In the genomic region with DNA sequence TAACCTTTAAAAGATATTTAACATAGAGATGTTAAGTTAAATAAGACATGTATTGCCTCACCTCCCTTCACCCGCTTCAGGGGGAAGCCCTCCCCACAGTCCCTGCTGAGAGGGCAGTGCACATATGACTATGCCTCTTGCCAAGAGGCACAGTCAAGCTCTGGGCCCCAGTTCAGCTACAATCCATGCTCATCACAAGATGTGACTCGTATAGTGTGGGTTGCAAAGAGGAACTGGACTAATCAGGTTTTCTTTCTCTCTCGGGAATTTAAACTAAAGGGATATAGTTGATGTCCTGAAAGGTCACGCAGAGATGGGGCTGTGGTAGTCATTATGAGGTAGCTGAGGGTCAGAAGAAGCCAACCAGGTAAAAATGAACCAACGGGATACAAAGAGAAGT, we compare ENCODE assay signal across 8 cellular contexts. TPM values are rescaled to one million over a fixed set of nuclear protein-coding genes. Genes with fewer than 3 reads are reported as not detected.
DNase-seq lines count a peak whose midpoint lies in the region; ATAC-seq and TF ChIP-seq lines count a peak whose summit lies in the region.

No MANE protein-coding gene starts in this region.

- CTCF ChIA-PET in HEK293T (lab: Yijun Ruan, JAX): no interaction called here

- H3K36me3 ChIP-seq in thyroid gland: no peaks in the 10 kb centered on the region

- H3K4me3 ChIP-seq in thyroid gland (replicated peaks in 1 of 3): no peak overlapping the region

- TF ChIP-seq POLR2A in thyroid gland (IDR thresholded peaks at IDR 0.05): no peak

- no peaks in the 10 kb centered on the region for H3K27me3 ChIP-seq in thyroid gland

- peaks cover 23 to 33% of the 10 kb centered on the region in 2 donors for H3K4me1 ChIP-seq in thyroid gland

- H3K27ac ChIP-seq in thyroid gland: no peak overlapping the region

- WGBS in thyroid gland, 2 donors: 74 to 75% methylated on average over 5 of the region's 5 CpGs

- ATAC-seq in GM18498 (IDR thresholded peaks at IDR 0.05; ENCODE audit: unreplicated experiment): peak; percentile 82
- ATAC-seq in GM21723 (IDR thresholded peaks at IDR 0.05; ENCODE audit: unreplicated experiment): peak; percentile 97
- peak; percentile 58 for ATAC-seq in esophagus mucosa

- no peaks in the 10 kb centered on the region for H3K9me3 ChIP-seq in thyroid gland

- DNase-seq in M059J (ENCODE audit: low read depth): peak; percentile 52
- DNase-seq in thyroid gland: peak; percentile 25 to 41
- DNase-seq in HEK293T (ENCODE audit: extremely low spot score): no peak
- DNase-seq in NCI-H524 (lab: John Stamatoyannopoulos, UW): no peak
- no peak for DNase-seq in RPMI8226

- no peak for TF ChIP-seq CTCF in thyroid gland (IDR thresholded peaks at IDR 0.05)

- intact Hi-C loops in thyroid gland (cut with DNase I): no loop called here

- POLR2A ChIA-PET in HEK293T (lab: Yijun Ruan, JAX): no interaction called here

TF ChIP-seq in HEK293T, 16 proteins besides CTCF, POLR2A, EP300 and RAD21:
- TF ChIP-seq L3MBTL2 (conservative IDR thresholded peaks at IDR 0.05) (no peak), TARDBP (IDR thresholded peaks at IDR 0.05) (no peak), SP1 (IDR thresholded peaks at IDR 0.05) (no peak), BHLHE40 (IDR thresholded peaks at IDR 0.05; ENCODE audit: borderline replicate concordance) (no peak), ZNF384 (IDR thresholded peaks at IDR 0.05) (no peak), FOXM1 (IDR thresholded peaks at IDR 0.05; ENCODE audit: borderline replicate concordance) (no peak), SUZ12 (IDR thresholded peaks at IDR 0.05) (no peak), HDGF (IDR thresholded peaks at IDR 0.05; ENCODE audit: borderline replicate concordance) (no peak), LEF1 (IDR thresholded peaks at IDR 0.05; ENCODE audit: borderline replicate concordance) (no peak), FOXK2 (IDR thresholded peaks at IDR 0.05) (no peak), CTBP1 (IDR thresholded peaks at IDR 0.05; ENCODE audit: borderline replicate concordance) (no peak), ELF4 (IDR thresholded peaks at IDR 0.05) (no peak)
- TF ChIP-seq, protein P1, sequence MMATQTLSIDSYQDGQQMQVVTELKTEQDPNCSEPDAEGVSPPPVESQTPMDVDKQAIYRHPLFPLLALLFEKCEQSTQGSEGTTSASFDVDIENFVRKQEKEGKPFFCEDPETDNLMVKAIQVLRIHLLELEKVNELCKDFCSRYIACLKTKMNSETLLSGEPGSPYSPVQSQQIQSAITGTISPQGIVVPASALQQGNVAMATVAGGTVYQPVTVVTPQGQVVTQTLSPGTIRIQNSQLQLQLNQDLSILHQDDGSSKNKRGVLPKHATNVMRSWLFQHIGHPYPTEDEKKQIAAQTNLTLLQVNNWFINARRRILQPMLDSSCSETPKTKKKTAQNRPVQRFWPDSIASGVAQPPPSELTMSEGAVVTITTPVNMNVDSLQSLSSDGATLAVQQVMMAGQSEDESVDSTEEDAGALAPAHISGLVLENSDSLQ (IDR thresholded peaks at IDR 0.05): no peak
TF ChIP-seq in HEK293T: peak in this region for 0.

RNA-seq across cellular contexts. Expression of gene LYST, which starts 35.6 kb away (rescaled TPM):
- total RNA-seq in M059J (2014; rRNA removed; shearing (Covaris generic)): 4.8 and 12.2 TPM in 2 replicates
- total RNA-seq in esophagus mucosa (19.2 TPM), thyroid gland (10 to 100 TPM; 46.8 to 68.4 (median 47.8) TPM)

Comparison
In these comparisons a context has a peak if more than half of its experiments do, and no peak if none do; other contexts are left out.
1. DNase-seq: peak in M059J (single experiment) and thyroid gland (2 of 2); none in HEK293T (single experiment), NCI-H524 (0 of 2) and RPMI8226 (single experiment).
2. Peak in every context shown above with its lines, with median percentiles within 50 percentile points of each other: ATAC-seq.